Comparison of ENCODE assay signal across 19 cellular contexts in the genomic region with DNA sequence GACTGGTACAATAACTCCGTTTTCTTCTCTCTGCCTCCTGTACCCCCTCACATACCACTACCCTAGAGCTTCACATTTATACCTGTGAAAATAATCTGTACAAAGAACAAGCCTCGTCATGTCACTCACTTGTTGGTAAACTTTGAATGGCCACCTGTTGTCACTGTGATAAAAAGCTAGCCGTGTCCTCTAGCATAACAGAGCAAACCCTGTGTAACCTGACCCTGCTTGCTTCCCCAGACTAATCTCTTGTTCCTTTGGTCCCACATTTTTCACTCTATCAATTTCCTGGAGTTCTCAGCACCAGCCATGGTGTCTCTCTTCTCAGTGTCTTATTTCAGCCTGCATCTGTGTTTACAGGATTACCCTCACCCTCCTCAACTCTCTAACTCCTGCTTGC.
DNase-seq lines count a peak whose midpoint lies in the region; ATAC-seq and TF ChIP-seq lines count a peak whose summit lies in the region.
"Had no signal": no experiment of that assay in that cellular context is flagged by ENCODE, and none has a peak within 500 bp of the region (broad histone marks: within the 10 kb centered on the region; RNA-seq: fewer than 3 reads in every experiment).

No MANE protein-coding gene starts in this region.

- H3K4me3 ChIP-seq in HEK293 (ENCODE audit: low read depth, low read length) (no peak overlapping the region), SJCRH30 (no peak overlapping the region)
- H3K4me3 ChIP-seq: heart right ventricle, MG63, testis had no signal

- H3K9me3 ChIP-seq in HEK293 (ENCODE audit: control insufficient read depth, insufficient read depth, low read depth, low read length), result no peaks in the 10 kb centered on the region
- H3K9me3 ChIP-seq in SJCRH30 (replicated peaks), result no peaks in the 10 kb centered on the region
- H3K9me3 ChIP-seq: heart right ventricle, MG63, testis had no signal

- no peaks in the 10 kb centered on the region for H3K9me3 Mint-ChIP-seq in CD14-positive monocyte

- H3K27me3 Mint-ChIP-seq in CD14-positive monocyte (ENCODE audit: low read depth in 3 of 3), result peaks cover 0 to 2% (median 0%) of the 10 kb centered on the region in 3 donors
- H3K27me3 Mint-ChIP-seq: natural killer cell treated with Interleukin-12 subunit alpha and Interleukin-12 subunit beta and Interleukin-15 and Interleukin-18, amount 100 ng/mL, for 72 hours had no signal

- intact Hi-C loops in CD14-positive monocyte (cut with micrococcal nuclease), result no loop called here

- POLR2A ChIA-PET in HEK293 (lab: Yijun Ruan, JAX), result no interaction called here

- H3K27ac Mint-ChIP-seq in CD14-positive monocyte, result no peak overlapping the region
- H3K27ac Mint-ChIP-seq: natural killer cell treated with Interleukin-12 subunit alpha and Interleukin-12 subunit beta and Interleukin-15 and Interleukin-18, amount 100 ng/mL, for 72 hours had no signal

- H3K36me3 Mint-ChIP-seq in CD14-positive monocyte, result no peaks in the 10 kb centered on the region
- H3K36me3 Mint-ChIP-seq: natural killer cell treated with Interleukin-12 subunit alpha and Interleukin-12 subunit beta and Interleukin-15 and Interleukin-18, amount 100 ng/mL, for 72 hours had no signal

- H3K4me1 ChIP-seq in HEK293 (ENCODE audit: control insufficient read depth, insufficient read depth, low read length) (peaks cover 3% of the 10 kb centered on the region; the same call in 1 of the 2 replicates), SJCRH30 (peaks cover 8% of the 10 kb centered on the region)
- H3K4me1 ChIP-seq: heart right ventricle, testis had no signal

- H3K4me1 Mint-ChIP-seq in CD14-positive monocyte, result no peaks in the 10 kb centered on the region

- TF ChIP-seq CTCF in HEK293 (tag by site-specific recombination; IDR thresholded peaks at IDR 0.05), result no peak
- TF ChIP-seq CTCF in CD14-positive monocyte (IDR thresholded peaks at IDR 0.05), result no peak

- no peak overlapping the region for H3K4me3 Mint-ChIP-seq in CD14-positive monocyte
- H3K4me3 Mint-ChIP-seq: natural killer cell treated with Interleukin-12 subunit alpha and Interleukin-12 subunit beta and Interleukin-15 and Interleukin-18, amount 100 ng/mL, for 72 hours had no signal

- no peaks in the 10 kb centered on the region for H3K27me3 ChIP-seq in SJCRH30
- H3K27me3 ChIP-seq: heart right ventricle, MG63, testis had no signal

- ATAC-seq in GM19467 (IDR thresholded peaks at IDR 0.05; ENCODE audit: unreplicated experiment) (no peak), GM19351 (IDR thresholded peaks at IDR 0.05; ENCODE audit: unreplicated experiment) (no peak), HG02870 (IDR thresholded peaks at IDR 0.05; ENCODE audit: unreplicated experiment) (no peak)
- ATAC-seq: heart right ventricle; natural killer cell treated with Interleukin-12 subunit alpha and Interleukin-12 subunit beta and Interleukin-15 and Interleukin-18, amount 100 ng/mL, for 72 hours had no signal

- CTCF ChIA-PET in HEK293 (lab: Yijun Ruan, JAX), result no interaction called here

- H3K36me3 ChIP-seq in HEK293 (ENCODE audit: control insufficient read depth in 2 of 2, insufficient read depth in 1 of 2, low read length in 2 of 2) (no peaks in the 10 kb centered on the region), SJCRH30 (no peaks in the 10 kb centered on the region)
- H3K36me3 ChIP-seq: heart right ventricle, MG63 had no signal

- DNase-seq in NCI-H2107 (lab: John Stamatoyannopoulos, UW) (peak; percentile 5), SJCRH30 (peak; percentile 34 to 77), iPS-NIHi7 (ENCODE audit: extremely low spot score) (peak; percentile 26), CD14-positive monocyte (ENCODE audit: low spot score) (no peak)
- DNase-seq: activated CD4-positive, alpha-beta T cell treated with anti-CD3 and anti-CD28 coated beads, Interleukin-2, amount 50 U/mL, for 1 hour; activated gamma-delta T cell treated with Interleukin-2 at 50 U/mL for 16 hours; amygdala; heart right ventricle; IMR-90; mesenchymal stem cell; MG63; NCI-H1930; SW 1271; testis had no signal

- H3K27ac ChIP-seq in HEK293 (ENCODE audit: extremely low read depth, low read depth, low read length) (no peak overlapping the region), SJCRH30 (peak overlapping the region; percentile 52)
- H3K27ac ChIP-seq: heart right ventricle, testis had no signal

TF ChIP-seq in HEK293, 187 proteins besides CTCF, POLR2A, EP300 and RAD21:
- TF ChIP-seq ZNF362 (tag by site-specific recombination; IDR thresholded peaks at IDR 0.05) (no peak), SALL2 (tag by site-specific recombination; IDR thresholded peaks at IDR 0.05; ENCODE audit: borderline replicate concordance) (no peak), SCRT1 (tag by site-specific recombination; IDR thresholded peaks at IDR 0.05; ENCODE audit: borderline replicate concordance) (peak; percentile 94), SCRT2 (tag by site-specific recombination; IDR thresholded peaks at IDR 0.05) (peak; percentile 99)
